In genomic region chr16:4660454-4661007, GRCh38 we compare ENCODE assay signal across 1 cellular context.
TF ChIP-seq lines count a peak whose summit lies in the region.

No MANE protein-coding gene starts in this region.

TF ChIP-seq in HepG2, 621 proteins besides CTCF, POLR2A, EP300 and RAD21 (continues in another document):
- TF ChIP-seq ZNF292 (CRISPR knock-in tag; IDR thresholded peaks at IDR 0.05; ENCODE audit: borderline replicate concordance, low read depth) = peak; percentile 46; the same call in 1 of the 2 replicates
- TF ChIP-seq ZNF12 (CRISPR knock-in tag; IDR thresholded peaks at IDR 0.05) = no peak
- TF ChIP-seq GTF2F1 (IDR thresholded peaks at IDR 0.05; ENCODE audit: low read length) = no peak
- peak; percentile 58 for TF ChIP-seq MED1 (CRISPR knock-in tag; IDR thresholded peaks at IDR 0.05)
- TF ChIP-seq, protein P1, sequence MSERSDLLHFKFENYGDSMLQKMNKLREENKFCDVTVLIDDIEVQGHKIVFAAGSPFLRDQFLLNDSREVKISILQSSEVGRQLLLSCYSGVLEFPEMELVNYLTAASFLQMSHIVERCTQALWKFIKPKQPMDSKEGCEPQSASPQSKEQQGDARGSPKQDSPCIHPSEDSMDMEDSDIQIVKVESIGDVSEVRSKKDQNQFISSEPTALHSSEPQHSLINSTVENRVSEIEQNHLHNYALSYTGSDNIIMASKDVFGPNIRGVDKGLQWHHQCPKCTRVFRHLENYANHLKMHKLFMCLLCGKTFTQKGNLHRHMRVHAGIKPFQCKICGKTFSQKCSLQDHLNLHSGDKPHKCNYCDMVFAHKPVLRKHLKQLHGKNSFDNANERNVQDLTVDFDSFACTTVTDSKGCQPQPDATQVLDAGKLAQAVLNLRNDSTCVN (CRISPR knock-in tag; IDR thresholded peaks at IDR 0.05; ENCODE audit: borderline replicate concordance) = peak; percentile 99
- TF ChIP-seq PAWR (CRISPR knock-in tag; IDR thresholded peaks at IDR 0.05; ENCODE audit: borderline replicate concordance) = no peak
- TF ChIP-seq NR2F6 (IDR thresholded peaks at IDR 0.05) = no peak
- TF ChIP-seq NR2F6 (CRISPR knock-in tag; IDR thresholded peaks at IDR 0.05) = 0 out of 2 replicates have a peak, but pooled peaks have one; percentile 7
- 0 out of 2 replicates have a peak, but pooled peaks have one; percentile 18 for TF ChIP-seq MEIS2 (CRISPR knock-in tag; IDR thresholded peaks at IDR 0.05)
- no peak for TF ChIP-seq ZNF33B (CRISPR knock-in tag; IDR thresholded peaks at IDR 0.05)
- 0 out of 2 replicates have a peak, but pooled peaks have one; percentile 20 for TF ChIP-seq HNRNPL (IDR thresholded peaks at IDR 0.05; ENCODE audit: low read depth, low read length)
- no peak for TF ChIP-seq ZNF503 (CRISPR knock-in tag; IDR thresholded peaks at IDR 0.05)
- TF ChIP-seq RFX3 (CRISPR knock-in tag; IDR thresholded peaks at IDR 0.05) = peak; percentile 71
- peak; percentile 90 for TF ChIP-seq SIN3A (IDR thresholded peaks at IDR 0.05; ENCODE audit: borderline replicate concordance, low read depth, low read length)
- TF ChIP-seq DNMT3B (CRISPR knock-in tag; conservative IDR thresholded peaks at IDR 0.05) = no peak
- peak; percentile 98 for TF ChIP-seq ZBTB33 (CRISPR knock-in tag; IDR thresholded peaks at IDR 0.05)
- peak; percentile 57; the same call in 1 of the 2 replicates for TF ChIP-seq GABPB1 (CRISPR knock-in tag; IDR thresholded peaks at IDR 0.05)
- TF ChIP-seq ZBTB34 (CRISPR knock-in tag; IDR thresholded peaks at IDR 0.05) = no peak
- peak; percentile 17 for TF ChIP-seq XRCC5 (optimal IDR thresholded peaks at IDR 0.05; ENCODE audit: low read length)
- TF ChIP-seq, protein P2, sequence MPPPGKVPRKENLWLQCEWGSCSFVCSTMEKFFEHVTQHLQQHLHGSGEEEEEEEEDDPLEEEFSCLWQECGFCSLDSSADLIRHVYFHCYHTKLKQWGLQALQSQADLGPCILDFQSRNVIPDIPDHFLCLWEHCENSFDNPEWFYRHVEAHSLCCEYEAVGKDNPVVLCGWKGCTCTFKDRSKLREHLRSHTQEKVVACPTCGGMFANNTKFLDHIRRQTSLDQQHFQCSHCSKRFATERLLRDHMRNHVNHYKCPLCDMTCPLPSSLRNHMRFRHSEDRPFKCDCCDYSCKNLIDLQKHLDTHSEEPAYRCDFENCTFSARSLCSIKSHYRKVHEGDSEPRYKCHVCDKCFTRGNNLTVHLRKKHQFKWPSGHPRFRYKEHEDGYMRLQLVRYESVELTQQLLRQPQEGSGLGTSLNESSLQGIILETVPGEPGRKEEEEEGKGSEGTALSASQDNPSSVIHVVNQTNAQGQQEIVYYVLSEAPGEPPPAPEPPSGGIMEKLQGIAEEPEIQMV (CRISPR knock-in tag; IDR thresholded peaks at IDR 0.05; ENCODE audit: low read depth) = no peak
- TF ChIP-seq, protein P3, sequence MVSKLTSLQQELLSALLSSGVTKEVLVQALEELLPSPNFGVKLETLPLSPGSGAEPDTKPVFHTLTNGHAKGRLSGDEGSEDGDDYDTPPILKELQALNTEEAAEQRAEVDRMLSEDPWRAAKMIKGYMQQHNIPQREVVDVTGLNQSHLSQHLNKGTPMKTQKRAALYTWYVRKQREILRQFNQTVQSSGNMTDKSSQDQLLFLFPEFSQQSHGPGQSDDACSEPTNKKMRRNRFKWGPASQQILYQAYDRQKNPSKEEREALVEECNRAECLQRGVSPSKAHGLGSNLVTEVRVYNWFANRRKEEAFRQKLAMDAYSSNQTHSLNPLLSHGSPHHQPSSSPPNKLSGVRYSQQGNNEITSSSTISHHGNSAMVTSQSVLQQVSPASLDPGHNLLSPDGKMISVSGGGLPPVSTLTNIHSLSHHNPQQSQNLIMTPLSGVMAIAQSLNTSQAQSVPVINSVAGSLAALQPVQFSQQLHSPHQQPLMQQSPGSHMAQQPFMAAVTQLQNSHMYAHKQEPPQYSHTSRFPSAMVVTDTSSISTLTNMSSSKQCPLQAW (CRISPR knock-in tag; IDR thresholded peaks at IDR 0.05) = peak; percentile 55; the same call in 1 of the 2 replicates
- TF ChIP-seq GABPA (IDR thresholded peaks at IDR 0.05; ENCODE audit: low read depth, low read length) = no peak
- peak; percentile 37; the same call in 1 of the 2 replicates for TF ChIP-seq GABPA (CRISPR knock-in tag; IDR thresholded peaks at IDR 0.05; ENCODE audit: low read depth)
- peak; percentile 38; the same call in 1 of the 2 replicates for TF ChIP-seq SALL1 (CRISPR knock-in tag; IDR thresholded peaks at IDR 0.05)
- TF ChIP-seq ZNF710 (CRISPR knock-in tag; IDR thresholded peaks at IDR 0.05; ENCODE audit: borderline replicate concordance) = 0 out of 2 replicates have a peak, but pooled peaks have one; percentile 33
- TF ChIP-seq HNF4A (CRISPR knock-in tag; IDR thresholded peaks at IDR 0.05) = peak; percentile 23; the same call in 1 of the 2 replicates
- TF ChIP-seq KDM5B (CRISPR knock-in tag; IDR thresholded peaks at IDR 0.05; ENCODE audit: borderline replicate concordance) = peak; percentile 38; the same call in 1 of the 2 replicates
- TF ChIP-seq RBM22 (optimal IDR thresholded peaks at IDR 0.05; ENCODE audit: low read length) = peak; percentile 81
- TF ChIP-seq ZNF317 (CRISPR knock-in tag; IDR thresholded peaks at IDR 0.05) = no peak
- TF ChIP-seq ZNF782 (CRISPR knock-in tag; IDR thresholded peaks at IDR 0.05; ENCODE audit: borderline replicate concordance) = no peak
- peak; percentile 84 for TF ChIP-seq SAP130 (CRISPR knock-in tag; IDR thresholded peaks at IDR 0.05; ENCODE audit: low read depth)
- no peak for TF ChIP-seq KLF16 (CRISPR knock-in tag; IDR thresholded peaks at IDR 0.05)
- no peak for TF ChIP-seq HDAC2 (CRISPR knock-in tag; IDR thresholded peaks at IDR 0.05)
- peak; percentile 55 for TF ChIP-seq PATZ1 (CRISPR knock-in tag; IDR thresholded peaks at IDR 0.05)
- TF ChIP-seq ZFY (CRISPR knock-in tag; IDR thresholded peaks at IDR 0.05) = peak; percentile 42; the same call in 1 of the 2 replicates
- no peak for TF ChIP-seq CAMTA2 (CRISPR knock-in tag; IDR thresholded peaks at IDR 0.05; ENCODE audit: borderline replicate concordance)
- peak; percentile 75; the same call in 1 of the 2 replicates for TF ChIP-seq ARID4A (CRISPR knock-in tag; IDR thresholded peaks at IDR 0.05; ENCODE audit: borderline replicate concordance)
- TF ChIP-seq ZNF614 (CRISPR knock-in tag; IDR thresholded peaks at IDR 0.05; ENCODE audit: borderline replicate concordance) = no peak
- TF ChIP-seq HDAC1 (CRISPR knock-in tag; IDR thresholded peaks at IDR 0.05) = peak; percentile 76
- TF ChIP-seq, protein P4, sequence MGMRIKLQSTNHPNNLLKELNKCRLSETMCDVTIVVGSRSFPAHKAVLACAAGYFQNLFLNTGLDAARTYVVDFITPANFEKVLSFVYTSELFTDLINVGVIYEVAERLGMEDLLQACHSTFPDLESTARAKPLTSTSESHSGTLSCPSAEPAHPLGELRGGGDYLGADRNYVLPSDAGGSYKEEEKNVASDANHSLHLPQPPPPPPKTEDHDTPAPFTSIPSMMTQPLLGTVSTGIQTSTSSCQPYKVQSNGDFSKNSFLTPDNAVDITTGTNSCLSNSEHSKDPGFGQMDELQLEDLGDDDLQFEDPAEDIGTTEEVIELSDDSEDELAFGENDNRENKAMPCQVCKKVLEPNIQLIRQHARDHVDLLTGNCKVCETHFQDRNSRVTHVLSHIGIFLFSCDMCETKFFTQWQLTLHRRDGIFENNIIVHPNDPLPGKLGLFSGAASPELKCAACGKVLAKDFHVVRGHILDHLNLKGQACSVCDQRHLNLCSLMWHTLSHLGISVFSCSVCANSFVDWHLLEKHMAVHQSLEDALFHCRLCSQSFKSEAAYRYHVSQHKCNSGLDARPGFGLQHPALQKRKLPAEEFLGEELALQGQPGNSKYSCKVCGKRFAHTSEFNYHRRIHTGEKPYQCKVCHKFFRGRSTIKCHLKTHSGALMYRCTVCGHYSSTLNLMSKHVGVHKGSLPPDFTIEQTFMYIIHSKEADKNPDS (CRISPR knock-in tag; IDR thresholded peaks at IDR 0.05) = no peak
